ENCODE assay signal across 21 cellular contexts in the genomic region with DNA sequence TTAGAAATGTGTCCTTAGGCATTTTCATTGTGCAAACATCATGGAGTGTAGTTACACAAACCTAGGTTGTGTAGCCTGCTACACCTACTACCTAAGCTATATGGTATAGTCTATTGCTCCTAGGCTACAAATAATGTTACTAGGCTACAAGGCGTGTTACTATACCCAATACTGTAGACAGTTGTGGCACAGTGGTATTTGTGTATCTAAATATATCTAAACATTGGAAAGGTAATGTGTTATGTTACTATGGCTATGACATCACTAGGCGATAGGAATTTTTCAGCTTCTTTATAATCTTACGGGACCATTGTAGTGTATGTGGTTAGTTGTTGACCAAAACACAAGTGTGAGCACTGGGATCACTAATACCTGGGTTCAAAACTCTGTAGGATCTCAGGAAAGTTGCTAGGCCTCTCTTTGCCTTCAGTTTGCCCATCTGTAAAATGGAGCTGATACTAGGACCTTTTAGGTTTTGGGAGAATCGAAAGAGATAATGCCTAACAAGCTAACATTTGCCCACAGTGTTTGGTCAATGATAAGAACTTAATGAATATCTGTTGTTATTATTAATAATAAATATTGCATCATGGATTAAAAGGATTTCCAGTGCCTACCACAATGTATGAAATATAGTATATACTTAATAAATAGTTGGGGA. TPM values are rescaled to one million over a fixed set of nuclear protein-coding genes. Genes with fewer than 3 reads are reported as not detected.
A peak's percentile ranks its signal among the peaks of the same experiment; 100 is the strongest.
DNase-seq lines count a peak whose midpoint lies in the region; ATAC-seq, FAIRE-seq and TF ChIP-seq lines count a peak whose summit lies in the region.
"Had no signal": no experiment of that assay in that cellular context is flagged by ENCODE, and none has a peak within 500 bp of the region (broad histone marks: within the 10 kb centered on the region; RNA-seq: fewer than 3 reads in every experiment).

No MANE protein-coding gene starts in this region.

- peak overlapping the region; percentile 79 to 92 (median 81) for H3K4me3 ChIP-seq in esophagus muscularis mucosa
- H3K4me3 ChIP-seq: BLaER1, thyroid gland had no signal

- TF ChIP-seq POLR2A in esophagus muscularis mucosa (IDR thresholded peaks at IDR 0.05; ENCODE audit: low read depth) = no peak

- no peaks in the 10 kb centered on the region for H3K36me3 ChIP-seq in esophagus muscularis mucosa
- H3K36me3 ChIP-seq: BLaER1, thyroid gland had no signal

- H3K9me3 Mint-ChIP-seq in osteocyte (ENCODE audit: unreplicated experiment) = no peaks in the 10 kb centered on the region
- H3K9me3 Mint-ChIP-seq: activated CD4-positive, alpha-beta memory T cell treated with anti-CD3 and anti-CD28 coated beads for 36 hours had no signal

- H3K9me3 ChIP-seq in esophagus muscularis mucosa = no peaks in the 10 kb centered on the region
- H3K9me3 ChIP-seq: thyroid gland had no signal

- TF ChIP-seq CTCF in esophagus muscularis mucosa (IDR thresholded peaks at IDR 0.05) (no peak), osteocyte (IDR thresholded peaks at IDR 0.05) (no peak)

- H3K4me1 Mint-ChIP-seq in osteocyte (ENCODE audit: unreplicated experiment) = peaks cover 64% of the 10 kb centered on the region

- no peak for TF ChIP-seq EP300 in esophagus muscularis mucosa (IDR thresholded peaks at IDR 0.05)

- peaks cover 3% of the 10 kb centered on the region for H3K36me3 Mint-ChIP-seq in osteocyte (ENCODE audit: unreplicated experiment)
- H3K36me3 Mint-ChIP-seq: activated CD4-positive, alpha-beta memory T cell treated with anti-CD3 and anti-CD28 coated beads for 36 hours had no signal

- FAIRE-seq in HTR-8/SVneo (lab: Jason Lieb, UNC) = peak; percentile 23
- FAIRE-seq: bronchial epithelial cell, endometrium, GM19239, H1 had no signal

- intact Hi-C loops in esophagus muscularis mucosa (cut with DNase I) (loop anchor here (10.0 kb wide), 2 partner anchors 81 to 259 kb away; no protein-coding TSS in a partner anchor), head of caudate nucleus (cut with DNase I) (no loop called here)

- ATAC-seq in GM19463 (IDR thresholded peaks at IDR 0.05; ENCODE audit: unreplicated experiment) (no peak), HG02678 (IDR thresholded peaks at IDR 0.05; ENCODE audit: unreplicated experiment) (no peak), GM18517 (IDR thresholded peaks at IDR 0.05; ENCODE audit: unreplicated experiment) (no peak)

- H3K27ac ChIP-seq in esophagus muscularis mucosa (replicated peaks in 1 of 4) = peak overlapping the region in 1 of 4 donors; percentile 87
- H3K27ac ChIP-seq: BLaER1, KMS-11, thyroid gland had no signal

- H3K27me3 ChIP-seq in esophagus muscularis mucosa = no peaks in the 10 kb centered on the region
- H3K27me3 ChIP-seq: BLaER1, thyroid gland had no signal

- peaks cover 0 to 67% (median 53%) of the 10 kb centered on the region in 4 donors for H3K4me1 ChIP-seq in esophagus muscularis mucosa
- H3K4me1 ChIP-seq: BLaER1, thyroid gland had no signal

- DNase-seq in ACHN (peak; percentile 58), HTR-8/SVneo (ENCODE audit: insufficient read length, low spot score) (no peak), esophagus muscularis mucosa (ENCODE audit: extremely low spot score) (no peak), osteocyte (ENCODE audit: extremely low spot score, unreplicated experiment) (no peak), head of caudate nucleus (no peak)
- DNase-seq: activated CD4-positive, alpha-beta memory T cell treated with anti-CD3 and anti-CD28 coated beads for 36 hours; NCI-H2029 treated with DMSO at 0.1 percent for 48 hours; NCI-H748 treated with DMSO at 0.1 percent for 48 hours; occipital lobe; RPMI8226; T-helper 9 cell; thyroid gland had no signal

- H3K27me3 Mint-ChIP-seq in osteocyte (ENCODE audit: unreplicated experiment) = no peaks in the 10 kb centered on the region

- in situ Hi-C loops in ACHN (cut with HindIII; ENCODE audit: low pct_ligation_motif_present, low pct_unique_long_range_greater_than_20kb, low sequenced_read_pairs) = no loop called here

- peak overlapping the region; percentile 90 for H3K27ac Mint-ChIP-seq in osteocyte (ENCODE audit: unreplicated experiment)
- H3K27ac Mint-ChIP-seq: activated CD4-positive, alpha-beta memory T cell treated with anti-CD3 and anti-CD28 coated beads for 36 hours had no signal

- WGBS in esophagus muscularis mucosa = 86% methylated on average over 4 of the region's 4 CpGs

- peak overlapping the region; percentile 94 for H3K4me3 Mint-ChIP-seq in osteocyte (ENCODE audit: unreplicated experiment)
- H3K4me3 Mint-ChIP-seq: activated CD4-positive, alpha-beta memory T cell treated with anti-CD3 and anti-CD28 coated beads for 36 hours had no signal

RNA-seq across cellular contexts. Expression of a gene that starts 2.8 kb away (rescaled TPM):
- 10 to 100 TPM; 19.1 to 24.9 (median 20.5) TPM for total RNA-seq in esophagus muscularis mucosa
- total RNA-seq in osteocyte = 39.4 and 41.0 TPM in 2 replicates
- total RNA-seq: activated CD4-positive, alpha-beta memory T cell treated with anti-CD3 and anti-CD28 coated beads for 36 hours had no signal
